In genomic region chr11:11980200-11980599, GRCh38 we compare ENCODE assay signal across 13 cellular contexts. TPM values are rescaled to one million over a fixed set of nuclear protein-coding genes. Genes with fewer than 3 reads are reported as not detected.
DNase-seq lines count a peak whose midpoint lies in the region; ATAC-seq and TF ChIP-seq lines count a peak whose summit lies in the region.
"Had no signal": no experiment of that assay in that cellular context is flagged by ENCODE, and none has a peak within 500 bp of the region (broad histone marks: within the 10 kb centered on the region; RNA-seq: fewer than 3 reads in every experiment).

No MANE protein-coding gene starts in this region.

- H4K5ac ChIP-seq in mesendoderm (ENCODE audit: low read length) = no peak overlapping the region

- POLR2A ChIA-PET in Panc1 (lab: Charles Lee) = no interaction called here

- intact Hi-C loops in Panc1 (cut with micrococcal nuclease; ENCODE audit: unreplicated experiment) (no loop called here), posterior cingulate gyrus (cut with DNase I) (no loop called here)

- no peak overlapping the region for H3K4ac ChIP-seq in mesendoderm (ENCODE audit: low read depth, low read length)

- peak overlapping the region; percentile 98 for H3K27ac Mint-ChIP-seq in chondrocyte (ENCODE audit: unreplicated experiment)
- H3K27ac Mint-ChIP-seq: activated CD4-positive, alpha-beta T cell treated with anti-CD3 and anti-CD28 coated beads, Interleukin-2, amount 10 ng/mL, durations not matched to agents 7 days and 5 days had no signal

- peak overlapping the region; percentile 58 for H2BK5ac ChIP-seq in mesendoderm (ENCODE audit: low read length)

- no peaks in the 10 kb centered on the region for H3K36me3 ChIP-seq in Panc1 (ENCODE audit: control insufficient read depth, insufficient read depth, low read length)
- no peaks in the 10 kb centered on the region for H3K36me3 ChIP-seq in mesendoderm (ENCODE audit: control insufficient read depth, insufficient read depth, low read length)
- no peaks in the 10 kb centered on the region for H3K36me3 ChIP-seq in suprapubic skin

- no peak overlapping the region for H3K4me2 ChIP-seq in mesendoderm (ENCODE audit: low read length)

- no peaks in the 10 kb centered on the region for H3K27me3 Mint-ChIP-seq in chondrocyte (ENCODE audit: low read depth)
- H3K27me3 Mint-ChIP-seq: activated CD4-positive, alpha-beta T cell treated with anti-CD3 and anti-CD28 coated beads, Interleukin-2, amount 10 ng/mL, durations not matched to agents 7 days and 5 days had no signal

- H3K79me2 ChIP-seq in mesendoderm (ENCODE audit: control insufficient read depth, insufficient read depth, low read length) = no peaks in the 10 kb centered on the region

- no peaks in the 10 kb centered on the region for H3K9me3 ChIP-seq in Panc1 (ENCODE audit: control insufficient read depth, insufficient read depth, low read depth, low read length)
- H3K9me3 ChIP-seq in suprapubic skin = no peaks in the 10 kb centered on the region

- peak overlapping the region; percentile 43 for H3K18ac ChIP-seq in mesendoderm (ENCODE audit: low read length)

- H3K36me3 Mint-ChIP-seq in chondrocyte (ENCODE audit: low read depth) = peaks cover 8% of the 10 kb centered on the region

- H3K4me3 ChIP-seq in Panc1 (ENCODE audit: low read depth in 2 of 2, low read length in 2 of 2) (0 out of 4 replicates have a peak overlapping the region, but pooled peaks of 1 of the 2 experiments have one; percentile 4), mesendoderm (ENCODE audit: low read length) (no peak overlapping the region), suprapubic skin (no peak overlapping the region)

- CTCF ChIA-PET in Panc1 (lab: Charles Lee) = interaction anchor here (0.6 to 1.5 kb wide), 2 partner anchors 13 to 76 kb away, joined by 4 to 7 read pairs; no protein-coding TSS in a partner anchor

- no peaks in the 10 kb centered on the region for H3K79me1 ChIP-seq in mesendoderm (ENCODE audit: low read length)

- no peak overlapping the region for H3K4me3 Mint-ChIP-seq in chondrocyte (ENCODE audit: unreplicated experiment)
- H3K4me3 Mint-ChIP-seq: activated CD4-positive, alpha-beta T cell treated with anti-CD3 and anti-CD28 coated beads, Interleukin-2, amount 10 ng/mL, durations not matched to agents 7 days and 5 days had no signal

- H3K56ac ChIP-seq in mesendoderm (ENCODE audit: low read length) = peak overlapping the region; percentile 40

- ATAC-seq in Panc1 = peak; percentile 23; the same call in 1 of the 2 replicates
- no peak for ATAC-seq in HG02642 (IDR thresholded peaks at IDR 0.05; ENCODE audit: poor library complexity, unreplicated experiment)

- TF ChIP-seq POLR2A in suprapubic skin (IDR thresholded peaks at IDR 0.05) = no peak

- no peak for TF ChIP-seq EP300 in suprapubic skin (IDR thresholded peaks at IDR 0.05)

- H2BK15ac ChIP-seq in mesendoderm (replicated peaks; ENCODE audit: low read depth) = no peak overlapping the region

- peaks cover 53% of the 10 kb centered on the region for H3K4me1 ChIP-seq in Panc1 (ENCODE audit: control insufficient read depth, insufficient read depth, low read length)
- peaks cover 27% of the 10 kb centered on the region for H3K4me1 ChIP-seq in mesendoderm (ENCODE audit: control insufficient read depth, low read depth, low read length)
- peaks cover 83% of the 10 kb centered on the region for H3K4me1 ChIP-seq in suprapubic skin

- H3K27ac ChIP-seq in Panc1 (ENCODE audit: low read length) (peak overlapping the region; percentile 95), mesendoderm (ENCODE audit: low read depth, low read length) (peak overlapping the region; percentile 35), suprapubic skin (peak overlapping the region; percentile 66)

- H3K4me1 Mint-ChIP-seq in chondrocyte (ENCODE audit: low read depth) = peaks cover 97% of the 10 kb centered on the region

- H4K8ac ChIP-seq in mesendoderm (ENCODE audit: low read depth, low read length) = no peak overlapping the region

- no peak overlapping the region for H2BK120ac ChIP-seq in mesendoderm (ENCODE audit: low read depth, low read length)

- WGBS in mesendoderm (ENCODE audit: extremely low coverage, insufficient coverage, low lambda C conversion rate) = no CpG with 5 or more reads among the region's 2 CpGs
- 95% methylated on average over 2 of the region's 2 CpGs for WGBS in suprapubic skin

- no peak for DNase-seq in Panc1 (ENCODE audit: low read depth, low spot score)
- DNase-seq in chondrocyte (ENCODE audit: low spot score) = no peak
- no peak for DNase-seq in mesendoderm
- no peak for DNase-seq in suprapubic skin (ENCODE audit: low spot score in 2 of 2)
- DNase-seq in AG08396 (ENCODE audit: low spot score) = no peak
- DNase-seq in activated CD4-positive, alpha-beta T cell treated with anti-CD3 and anti-CD28 coated beads, Interleukin-2, amount 50 U/mL, for 48 hours = no peak
- DNase-seq in posterior cingulate gyrus = no peak
- DNase-seq: activated CD4-positive, alpha-beta T cell treated with anti-CD3 and anti-CD28 coated beads, Interleukin-2, amount 10 ng/mL, durations not matched to agents 7 days and 5 days; activated effector memory CD4-positive, alpha-beta T cell treated with anti-CD3 and anti-CD28 coated beads, Interleukin-2, amount 50 U/mL, for 16 hours; C1 segment of cervical spinal cord; NCI-H2171; T-helper 1 cell had no signal

- H3K9me3 Mint-ChIP-seq in chondrocyte (ENCODE audit: low read depth) = no peaks in the 10 kb centered on the region
- H3K9me3 Mint-ChIP-seq: activated CD4-positive, alpha-beta T cell treated with anti-CD3 and anti-CD28 coated beads, Interleukin-2, amount 10 ng/mL, durations not matched to agents 7 days and 5 days had no signal

- no peaks in the 10 kb centered on the region for H3K27me3 ChIP-seq in Panc1 (ENCODE audit: control insufficient read depth, insufficient read depth, low read length)
- H3K27me3 ChIP-seq in mesendoderm (ENCODE audit: insufficient read depth, low read length, poor library complexity) = no peaks in the 10 kb centered on the region
- H3K27me3 ChIP-seq in suprapubic skin = no peaks in the 10 kb centered on the region

- no TSS peak for BruUV-seq in Panc1 (replicated peaks; lab: Mats Ljungman, UMichigan)

- in situ Hi-C loops in Panc1 (cut with HindIII; ENCODE audit: low pct_unique_long_range_greater_than_20kb, low sequenced_read_pairs) = no loop called here

- peak overlapping the region; percentile 22 for H2AK5ac ChIP-seq in mesendoderm (ENCODE audit: low read length)

- no peak overlapping the region for H3K23ac ChIP-seq in mesendoderm (ENCODE audit: low read length)

- no peak overlapping the region for H3K9ac ChIP-seq in mesendoderm (ENCODE audit: low read length)

- TF ChIP-seq CTCF in Panc1 (IDR thresholded peaks at IDR 0.05) = no peak
- TF ChIP-seq CTCF in chondrocyte (IDR thresholded peaks at IDR 0.05) = no peak
- TF ChIP-seq CTCF in suprapubic skin (IDR thresholded peaks at IDR 0.05) = no peak

RNA-seq across cellular contexts. Expression of gene DKK3, which starts 28.2 kb away (rescaled TPM):
- total RNA-seq in Panc1 (2021; ENCODE audit: unreplicated experiment) (116 TPM), chondrocyte (575 to 655 TPM (median 579 TPM) in 3 replicates), suprapubic skin (100 to 1,000 TPM; 105 to 152 (median 137) TPM)
- 140 TPM for polyA plus RNA-seq in Panc1 (2012; ENCODE audit: insufficient read length)
- 17.5 TPM for polyA plus RNA-seq in mesendoderm (2013, experiment 1 of 2)
- polyA plus RNA-seq in mesendoderm (2013, experiment 2 of 2) = 17.2 TPM
- total RNA-seq: activated CD4-positive, alpha-beta T cell treated with anti-CD3 and anti-CD28 coated beads, Interleukin-2, amount 10 ng/mL, durations not matched to agents 7 days and 5 days had no signal

Comparison
In these comparisons a context has a peak if more than half of its experiments do, and no peak if none do; other contexts are left out.
1. H3K27ac ChIP-seq: peak in every context shown above with its lines; median percentile 95 in Panc1; 66 in suprapubic skin; 35 in mesendoderm.